In genomic region chr14:66114071-66114470, GRCh38 we compare ENCODE assay signal across 24 cellular contexts.
DNase-seq lines count a peak whose midpoint lies in the region; ATAC-seq, FAIRE-seq and TF ChIP-seq lines count a peak whose summit lies in the region.
"Had no signal": no experiment of that assay in that cellular context is flagged by ENCODE, and none has a peak within 500 bp of the region (broad histone marks: within the 10 kb centered on the region; RNA-seq: fewer than 3 reads in every experiment).

No MANE protein-coding gene starts in this region.

- H3K18ac ChIP-seq in neuronal stem cell (ENCODE audit: low read length): no peak overlapping the region

- H3K4ac ChIP-seq in neuronal stem cell (ENCODE audit: low read length): no peak overlapping the region

- no peaks in the 10 kb centered on the region for H3K27me3 Mint-ChIP-seq in WTC11 (ENCODE audit: low read depth)

- DNase-seq in ELF-1 (ENCODE audit: low read depth, low spot score) (peak; percentile 27), WTC11 (ENCODE audit: low spot score) (no peak), islet precursor cell (peak; percentile 61), neuronal stem cell (ENCODE audit: low spot score) (peak; percentile 5), HTR-8/SVneo (ENCODE audit: insufficient read length, low spot score) (no peak), mesenteric fat pad (ENCODE audit: low spot score) (no peak)
- DNase-seq: Caco-2; CD4-positive, CD25-positive, alpha-beta regulatory T cell; CD8-positive, alpha-beta T cell; DMS153; DND-41; GDM1; GM23248; HFFc6 had no signal

- no peak overlapping the region for H2AK5ac ChIP-seq in neuronal stem cell (ENCODE audit: low read depth, low read length)

- ATAC-seq in WTC11: 0 out of 2 replicates have a peak, but pooled peaks have one; percentile 43
- no peak for ATAC-seq in HG02798 (IDR thresholded peaks at IDR 0.05; ENCODE audit: poor library complexity, unreplicated experiment)
- ATAC-seq: CD8-positive, alpha-beta T cell; GM12878 had no signal

- H3K9me3 ChIP-seq in neuronal stem cell (replicated peaks in 1 of 2; ENCODE audit: control insufficient read depth in 2 of 2, insufficient read depth in 1 of 2, low read depth in 1 of 2, low read length in 2 of 2): no peaks in the 10 kb centered on the region
- H3K9me3 ChIP-seq: BLaER1, HAP-1 had no signal

- TF ChIP-seq CTCF in WTC11 (IDR thresholded peaks at IDR 0.05): no peak

- no peak overlapping the region for H2BK5ac ChIP-seq in neuronal stem cell (ENCODE audit: low read length)

- peaks cover 31% of the 10 kb centered on the region for H3K4me1 Mint-ChIP-seq in WTC11
- H3K4me1 Mint-ChIP-seq: B cell; CD4-positive, CD25-positive, alpha-beta regulatory T cell had no signal

- H3K27ac Mint-ChIP-seq in WTC11: no peak overlapping the region
- H3K27ac Mint-ChIP-seq: B cell; CD4-positive, CD25-positive, alpha-beta regulatory T cell; CD8-positive, alpha-beta T cell; HFFc6 had no signal

- H4K91ac ChIP-seq in neuronal stem cell (ENCODE audit: low read depth, low read length, poor library complexity): no peak overlapping the region

- H3K36me3 ChIP-seq in neuronal stem cell (replicated peaks in 1 of 2; ENCODE audit: control insufficient read depth in 2 of 2, insufficient read depth in 2 of 2, low read length in 2 of 2): no peaks in the 10 kb centered on the region
- H3K36me3 ChIP-seq: BLaER1, HAP-1 had no signal

- H3K79me1 ChIP-seq in neuronal stem cell (ENCODE audit: low read depth, low read length): no peaks in the 10 kb centered on the region

- H2AFZ ChIP-seq in neuronal stem cell (ENCODE audit: low read length): no peak overlapping the region
- H2AFZ ChIP-seq: GM23248 had no signal

- H3K4me3 ChIP-seq in neuronal stem cell (ENCODE audit: low read length in 2 of 2): no peak overlapping the region
- H3K4me3 ChIP-seq: BLaER1, GM12878, GM23248, HAP-1 had no signal

- H3K27me3 ChIP-seq in neuronal stem cell (ENCODE audit: control insufficient read depth in 3 of 3, insufficient read depth in 3 of 3, low read depth in 1 of 3, low read length in 3 of 3): no peaks in the 10 kb centered on the region
- H3K27me3 ChIP-seq: BLaER1 had no signal

- H3K4me1 ChIP-seq in neuronal stem cell (ENCODE audit: control insufficient read depth in 2 of 2, insufficient read depth in 1 of 2, low read depth in 1 of 2, low read length in 2 of 2): peaks cover 5% of the 10 kb centered on the region in 2 donors
- H3K4me1 ChIP-seq: BLaER1 had no signal

- no peak overlapping the region for H3K27ac ChIP-seq in neuronal stem cell (replicated peaks; ENCODE audit: low read length)
- H3K27ac ChIP-seq: 22Rv1, BLaER1, C4-2B, GM23248 had no signal

- CTCF ChIA-PET in WTC11 (lab: Charles Lee): no interaction called here

- H4K8ac ChIP-seq in neuronal stem cell (ENCODE audit: low read depth, low read length): no peak overlapping the region

- no peak overlapping the region for H2BK120ac ChIP-seq in neuronal stem cell (ENCODE audit: low read depth, low read length)

- H3K36me3 Mint-ChIP-seq in WTC11: no peaks in the 10 kb centered on the region
- H3K36me3 Mint-ChIP-seq: CD4-positive, CD25-positive, alpha-beta regulatory T cell; CD8-positive, alpha-beta T cell had no signal

- H3K23ac ChIP-seq in neuronal stem cell (ENCODE audit: low read depth, low read length, poor library complexity): no peak overlapping the region

- POLR2A ChIA-PET in WTC11 (lab: Charles Lee): no interaction called here

- WGBS in neuronal stem cell (ENCODE audit: extremely low coverage in 2 of 2, insufficient read length in 2 of 2, insufficient replicate concordance in 1 of 2), 2 donors: no CpG with 5 or more reads among the region's 3 CpGs

- no peak overlapping the region for H2BK12ac ChIP-seq in neuronal stem cell (ENCODE audit: low read length)

- H2BK15ac ChIP-seq in neuronal stem cell (ENCODE audit: low read length): no peak overlapping the region

- H3K9ac ChIP-seq in neuronal stem cell (ENCODE audit: low read depth, low read length, poor library complexity): no peak overlapping the region
- H3K9ac ChIP-seq: BLaER1, GM23248 had no signal

- H3K9me3 Mint-ChIP-seq in WTC11: peaks cover 16% of the 10 kb centered on the region
- H3K9me3 Mint-ChIP-seq: CD4-positive, CD25-positive, alpha-beta regulatory T cell; CD8-positive, alpha-beta T cell had no signal

- no peak for FAIRE-seq in HTR-8/SVneo (lab: Jason Lieb, UNC)
- FAIRE-seq: A204.1, GM12878, GM19239, H54 had no signal

- no peak overlapping the region for H3K4me3 Mint-ChIP-seq in WTC11
- H3K4me3 Mint-ChIP-seq: B cell; CD4-positive, CD25-positive, alpha-beta regulatory T cell; CD8-positive, alpha-beta T cell; HFFc6 had no signal

- no peak overlapping the region for H3K4me2 ChIP-seq in neuronal stem cell (ENCODE audit: insufficient read depth, low read length, poor library complexity, severe bottlenecking)
- H3K4me2 ChIP-seq: BLaER1 had no signal

- no peak overlapping the region for H3K14ac ChIP-seq in neuronal stem cell (ENCODE audit: low read length)

TF ChIP-seq in WTC11, 78 proteins besides CTCF, POLR2A, EP300 and RAD21:
- no peak for TF ChIP-seq AR (CRISPR knock-in tag; IDR thresholded peaks at IDR 0.05)
- no peak for TF ChIP-seq NFE2L1 (CRISPR knock-in tag; IDR thresholded peaks at IDR 0.05)
- TF ChIP-seq RORB (CRISPR knock-in tag; IDR thresholded peaks at IDR 0.05): no peak
- TF ChIP-seq CBFB (CRISPR knock-in tag; IDR thresholded peaks at IDR 0.05; ENCODE audit: low read depth): no peak
- TF ChIP-seq GRHL2 (CRISPR knock-in tag; IDR thresholded peaks at IDR 0.05; ENCODE audit: insufficient replicate concordance, severe bottlenecking): no peak
- no peak for TF ChIP-seq ZBTB21 (CRISPR knock-in tag; IDR thresholded peaks at IDR 0.05; ENCODE audit: borderline replicate concordance)
- no peak for TF ChIP-seq MLX (CRISPR knock-in tag; IDR thresholded peaks at IDR 0.05)

Comparison
In these comparisons a context has a peak if more than half of its experiments do, and no peak if none do; other contexts are left out.
1. DNase-seq: peak in ELF-1 (single experiment), islet precursor cell (single experiment) and neuronal stem cell (single experiment); none in WTC11 (single experiment), HTR-8/SVneo (single experiment) and mesenteric fat pad (single experiment).